2 cellular contexts compared by ENCODE assay signal in the genomic region with DNA sequence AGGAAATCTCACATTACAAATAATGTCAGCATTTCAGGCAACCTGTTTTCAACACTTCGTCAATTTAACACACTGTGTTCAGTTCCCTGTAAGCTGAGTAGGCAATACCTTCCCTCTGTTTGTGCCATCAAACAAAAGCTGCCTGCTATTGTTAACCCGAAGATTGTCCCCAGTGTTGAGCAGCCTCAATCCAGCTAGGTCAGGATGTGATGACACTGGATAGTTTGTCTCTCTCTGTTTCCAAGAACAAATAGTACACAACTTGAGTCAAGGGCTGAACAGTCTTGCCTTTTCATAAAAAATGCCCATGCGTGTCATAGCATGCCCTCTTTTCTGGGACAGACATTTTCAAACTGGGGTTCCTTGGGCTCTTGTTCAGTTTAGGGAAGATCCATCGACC.
TF ChIP-seq lines count a peak whose summit lies in the region.

No MANE protein-coding gene starts in this region.

TF ChIP-seq in IMR-90, 13 proteins besides CTCF, POLR2A, EP300 and RAD21:
- TF ChIP-seq BHLHE40 (IDR thresholded peaks at IDR 0.05; ENCODE audit: low read depth, low read length) (no peak), RFX5 (IDR thresholded peaks at IDR 0.05; ENCODE audit: low read depth, low read length) (no peak)

TF ChIP-seq in H1, 55 proteins besides CTCF, POLR2A, EP300 and RAD21:
- TF ChIP-seq CBX5 (IDR thresholded peaks at IDR 0.05; ENCODE audit: low read depth, low read length) = no peak
- TF ChIP-seq TCF12 (IDR thresholded peaks at IDR 0.05; ENCODE audit: low read depth, low read length) = no peak
- no peak for TF ChIP-seq HDAC2 (IDR thresholded peaks at IDR 0.05; ENCODE audit: borderline replicate concordance in 1 of 2, low read depth in 2 of 2, low read length in 2 of 2)
- no peak for TF ChIP-seq CBX8 (IDR thresholded peaks at IDR 0.05; ENCODE audit: borderline replicate concordance, low read depth, low read length)
- no peak for TF ChIP-seq NANOG (IDR thresholded peaks at IDR 0.05; ENCODE audit: insufficient read depth, low read depth, low read length, poor library complexity, severe bottlenecking)
- no peak for TF ChIP-seq GTF2F1 (IDR thresholded peaks at IDR 0.05; ENCODE audit: borderline replicate concordance, low read depth, low read length)
- no peak for TF ChIP-seq POU5F1 (IDR thresholded peaks at IDR 0.05; ENCODE audit: low read depth, low read length)
- TF ChIP-seq SRF (IDR thresholded peaks at IDR 0.05; ENCODE audit: low read depth, low read length) = no peak
- no peak for TF ChIP-seq JUND (IDR thresholded peaks at IDR 0.05; ENCODE audit: low read length)
- no peak for TF ChIP-seq KDM1A (IDR thresholded peaks at IDR 0.05; ENCODE audit: borderline replicate concordance, low read length)
- no peak for TF ChIP-seq SP1 (IDR thresholded peaks at IDR 0.05; ENCODE audit: low read depth, low read length)
- TF ChIP-seq HDAC6 (IDR thresholded peaks at IDR 0.05; ENCODE audit: low read depth, low read length) = no peak
- no peak for TF ChIP-seq SAP30 (IDR thresholded peaks at IDR 0.05; ENCODE audit: insufficient read depth, insufficient replicate concordance, low read length)
- TF ChIP-seq CEBPB (IDR thresholded peaks at IDR 0.05; ENCODE audit: low read depth, low read length) = no peak
- TF ChIP-seq, protein P1, sequence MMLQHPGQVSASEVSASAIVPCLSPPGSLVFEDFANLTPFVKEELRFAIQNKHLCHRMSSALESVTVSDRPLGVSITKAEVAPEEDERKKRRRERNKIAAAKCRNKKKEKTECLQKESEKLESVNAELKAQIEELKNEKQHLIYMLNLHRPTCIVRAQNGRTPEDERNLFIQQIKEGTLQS (IDR thresholded peaks at IDR 0.05; ENCODE audit: insufficient read depth, low read depth, low read length) = no peak
- TF ChIP-seq RXRA (IDR thresholded peaks at IDR 0.05; ENCODE audit: insufficient read depth, low read depth, low read length) = no peak
- TF ChIP-seq RNF2 (IDR thresholded peaks at IDR 0.05; ENCODE audit: borderline replicate concordance, low read depth, low read length, missing control alignments, poor library complexity, severe bottlenecking) = no peak
- TF ChIP-seq, protein P2, sequence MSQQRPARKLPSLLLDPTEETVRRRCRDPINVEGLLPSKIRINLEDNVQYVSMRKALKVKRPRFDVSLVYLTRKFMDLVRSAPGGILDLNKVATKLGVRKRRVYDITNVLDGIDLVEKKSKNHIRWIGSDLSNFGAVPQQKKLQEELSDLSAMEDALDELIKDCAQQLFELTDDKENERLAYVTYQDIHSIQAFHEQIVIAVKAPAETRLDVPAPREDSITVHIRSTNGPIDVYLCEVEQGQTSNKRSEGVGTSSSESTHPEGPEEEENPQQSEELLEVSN (IDR thresholded peaks at IDR 0.05) = no peak
TF ChIP-seq in H1: peak in this region for 0.
